1 cellular context compared by ENCODE assay signal in genomic region chr6:134436281-134436815, GRCh38.
TF ChIP-seq lines count a peak whose summit lies in the region.

No MANE protein-coding gene starts in this region.

TF ChIP-seq in GM12878, 131 proteins besides CTCF, POLR2A, EP300 and RAD21 (continued from another document and continues in another):
- TF ChIP-seq E2F8 (IDR thresholded peaks at IDR 0.05; ENCODE audit: low read depth, partially characterized antibody) (no peak), KLF5 (IDR thresholded peaks at IDR 0.05; ENCODE audit: partially characterized antibody) (no peak), ZNF687 (IDR thresholded peaks at IDR 0.05) (no peak), SIN3A (IDR thresholded peaks at IDR 0.05; ENCODE audit: low read depth, low read length) (no peak), ZBED1 (IDR thresholded peaks at IDR 0.05; ENCODE audit: borderline replicate concordance) (no peak), MXI1 (IDR thresholded peaks at IDR 0.05; ENCODE audit: low read depth, low read length) (no peak), SKIL (IDR thresholded peaks at IDR 0.05; ENCODE audit: low read depth, poor library complexity, severe bottlenecking) (peak; percentile 30), LARP7 (IDR thresholded peaks at IDR 0.05) (no peak), BCLAF1 (IDR thresholded peaks at IDR 0.05) (no peak), HSF1 (IDR thresholded peaks at IDR 0.05; ENCODE audit: low read depth, low read length) (no peak), BMI1 (IDR thresholded peaks at IDR 0.05; ENCODE audit: borderline replicate concordance) (no peak), ATF3 (IDR thresholded peaks at IDR 0.05; ENCODE audit: borderline replicate concordance, extremely low read depth, low read depth, low read length) (no peak), YY1 (IDR thresholded peaks at IDR 0.05; ENCODE audit: low read depth, low read length) (0 out of 2 replicates have a peak, but pooled peaks have one; percentile 36), MAX (IDR thresholded peaks at IDR 0.05; ENCODE audit: low read depth, low read length) (no peak), ZZZ3 (IDR thresholded peaks at IDR 0.05; ENCODE audit: control insufficient read depth, insufficient read length, low read depth) (no peak), SMAD1 (IDR thresholded peaks at IDR 0.05; ENCODE audit: low read depth, partially characterized antibody) (no peak), TAF1 (IDR thresholded peaks at IDR 0.05; ENCODE audit: borderline replicate concordance, low read depth, low read length) (no peak), FOXM1 (IDR thresholded peaks at IDR 0.05; ENCODE audit: low read depth, low read length) (0 out of 2 replicates have a peak, but pooled peaks have one; percentile 14), NRF1 (conservative IDR thresholded peaks at IDR 0.05; ENCODE audit: low read depth, low read length) (no peak), DPF2 (IDR thresholded peaks at IDR 0.05) (peak; percentile 75), FOS (IDR thresholded peaks at IDR 0.05; ENCODE audit: borderline replicate concordance, extremely low read depth, insufficient read length) (no peak), ZNF24 (IDR thresholded peaks at IDR 0.05) (no peak), CBX5 (IDR thresholded peaks at IDR 0.05; ENCODE audit: low read depth) (0 out of 2 replicates have a peak, but pooled peaks have one; percentile 40), PKNOX1 (IDR thresholded peaks at IDR 0.05) (peak; percentile 66), POLR2AphosphoS2 (IDR thresholded peaks at IDR 0.05; ENCODE audit: low read depth, low read length) (no peak), POU2F2 (IDR thresholded peaks at IDR 0.05; ENCODE audit: borderline replicate concordance, low read depth, low read length) (0 out of 3 replicates have a peak, but pooled peaks have one; percentile 33), TARDBP (IDR thresholded peaks at IDR 0.05; ENCODE audit: borderline replicate concordance) (no peak), PML (IDR thresholded peaks at IDR 0.05; ENCODE audit: low read length) (no peak), ASH2L (IDR thresholded peaks at IDR 0.05; ENCODE audit: borderline replicate concordance, low read depth) (no peak), CEBPB (IDR thresholded peaks at IDR 0.05; ENCODE audit: borderline replicate concordance in 1 of 2, low read depth in 2 of 2, low read length in 2 of 2) (no peak), KAT2A (conservative IDR thresholded peaks at IDR 0.05; ENCODE audit: control insufficient read depth, low read depth, low read length) (no peak), PBX3 (IDR thresholded peaks at IDR 0.05; ENCODE audit: insufficient replicate concordance, low read depth, low read length) (peak; percentile 58), RELA (IDR thresholded peaks at IDR 0.05; ENCODE audit: borderline replicate concordance, partially characterized antibody) (no peak), CREB1 (IDR thresholded peaks at IDR 0.05; ENCODE audit: low read depth) (no peak), TBL1XR1 (IDR thresholded peaks at IDR 0.05; ENCODE audit: low read depth, low read length) (no peak), CHD1 (IDR thresholded peaks at IDR 0.05; ENCODE audit: low read depth, low read length) (no peak), E4F1 (IDR thresholded peaks at IDR 0.05; ENCODE audit: borderline replicate concordance, partially characterized antibody) (no peak), TCF12 (IDR thresholded peaks at IDR 0.05; ENCODE audit: low read depth, low read length) (no peak), PAX8 (IDR thresholded peaks at IDR 0.05) (no peak), NFYA (IDR thresholded peaks at IDR 0.05; ENCODE audit: borderline replicate concordance, low read depth, low read length) (no peak), USF2 (IDR thresholded peaks at IDR 0.05; ENCODE audit: borderline replicate concordance, low read depth, low read length) (no peak), ZSCAN29 (IDR thresholded peaks at IDR 0.05) (no peak), RB1 (IDR thresholded peaks at IDR 0.05; ENCODE audit: borderline replicate concordance) (no peak)
